In genomic region chr17:45021607-45022287, GRCh38 we compare ENCODE assay signal across 1 cellular context.
TF ChIP-seq lines count a peak whose summit lies in the region.

No MANE protein-coding gene starts in this region.

TF ChIP-seq in A549, 52 proteins besides CTCF, POLR2A, EP300 and RAD21 (continued from another document):
- TF ChIP-seq PBX3 (IDR thresholded peaks at IDR 0.05) (peak; percentile 35; the same call in 1 of the 2 replicates), JUN (IDR thresholded peaks at IDR 0.05) (peak in 1 of 2 experiments; percentile 63; a peak in 2 of 5 replicates), SMC3 (IDR thresholded peaks at IDR 0.05) (peak; percentile 98)
TF ChIP-seq in A549: peak in this region for 7.
